ENCODE assay signal across 1 cellular context in the genomic region with DNA sequence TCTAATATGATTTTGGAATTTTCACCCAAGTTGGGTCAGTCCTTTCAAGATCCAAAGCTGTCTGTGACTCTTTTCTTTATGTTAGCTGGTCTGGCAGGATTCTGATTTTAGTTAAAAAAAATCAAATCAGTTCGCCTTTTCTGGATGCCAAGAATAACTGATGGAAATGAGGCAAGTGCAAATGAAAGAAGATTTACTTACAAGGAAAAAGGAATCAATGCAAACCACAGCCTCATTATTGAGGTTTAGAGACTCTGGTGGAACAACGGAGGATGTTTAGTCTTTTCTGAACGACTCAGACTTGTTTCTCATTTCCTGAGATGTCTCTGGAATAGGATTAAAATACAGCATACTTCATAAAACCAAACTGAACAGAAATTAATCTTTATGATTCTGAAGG.
TF ChIP-seq lines count a peak whose summit lies in the region.

No MANE protein-coding gene starts in this region.

TF ChIP-seq in GM23338, 12 proteins besides CTCF, POLR2A, EP300 and RAD21 (continued from another document):
- TF ChIP-seq, protein P1, sequence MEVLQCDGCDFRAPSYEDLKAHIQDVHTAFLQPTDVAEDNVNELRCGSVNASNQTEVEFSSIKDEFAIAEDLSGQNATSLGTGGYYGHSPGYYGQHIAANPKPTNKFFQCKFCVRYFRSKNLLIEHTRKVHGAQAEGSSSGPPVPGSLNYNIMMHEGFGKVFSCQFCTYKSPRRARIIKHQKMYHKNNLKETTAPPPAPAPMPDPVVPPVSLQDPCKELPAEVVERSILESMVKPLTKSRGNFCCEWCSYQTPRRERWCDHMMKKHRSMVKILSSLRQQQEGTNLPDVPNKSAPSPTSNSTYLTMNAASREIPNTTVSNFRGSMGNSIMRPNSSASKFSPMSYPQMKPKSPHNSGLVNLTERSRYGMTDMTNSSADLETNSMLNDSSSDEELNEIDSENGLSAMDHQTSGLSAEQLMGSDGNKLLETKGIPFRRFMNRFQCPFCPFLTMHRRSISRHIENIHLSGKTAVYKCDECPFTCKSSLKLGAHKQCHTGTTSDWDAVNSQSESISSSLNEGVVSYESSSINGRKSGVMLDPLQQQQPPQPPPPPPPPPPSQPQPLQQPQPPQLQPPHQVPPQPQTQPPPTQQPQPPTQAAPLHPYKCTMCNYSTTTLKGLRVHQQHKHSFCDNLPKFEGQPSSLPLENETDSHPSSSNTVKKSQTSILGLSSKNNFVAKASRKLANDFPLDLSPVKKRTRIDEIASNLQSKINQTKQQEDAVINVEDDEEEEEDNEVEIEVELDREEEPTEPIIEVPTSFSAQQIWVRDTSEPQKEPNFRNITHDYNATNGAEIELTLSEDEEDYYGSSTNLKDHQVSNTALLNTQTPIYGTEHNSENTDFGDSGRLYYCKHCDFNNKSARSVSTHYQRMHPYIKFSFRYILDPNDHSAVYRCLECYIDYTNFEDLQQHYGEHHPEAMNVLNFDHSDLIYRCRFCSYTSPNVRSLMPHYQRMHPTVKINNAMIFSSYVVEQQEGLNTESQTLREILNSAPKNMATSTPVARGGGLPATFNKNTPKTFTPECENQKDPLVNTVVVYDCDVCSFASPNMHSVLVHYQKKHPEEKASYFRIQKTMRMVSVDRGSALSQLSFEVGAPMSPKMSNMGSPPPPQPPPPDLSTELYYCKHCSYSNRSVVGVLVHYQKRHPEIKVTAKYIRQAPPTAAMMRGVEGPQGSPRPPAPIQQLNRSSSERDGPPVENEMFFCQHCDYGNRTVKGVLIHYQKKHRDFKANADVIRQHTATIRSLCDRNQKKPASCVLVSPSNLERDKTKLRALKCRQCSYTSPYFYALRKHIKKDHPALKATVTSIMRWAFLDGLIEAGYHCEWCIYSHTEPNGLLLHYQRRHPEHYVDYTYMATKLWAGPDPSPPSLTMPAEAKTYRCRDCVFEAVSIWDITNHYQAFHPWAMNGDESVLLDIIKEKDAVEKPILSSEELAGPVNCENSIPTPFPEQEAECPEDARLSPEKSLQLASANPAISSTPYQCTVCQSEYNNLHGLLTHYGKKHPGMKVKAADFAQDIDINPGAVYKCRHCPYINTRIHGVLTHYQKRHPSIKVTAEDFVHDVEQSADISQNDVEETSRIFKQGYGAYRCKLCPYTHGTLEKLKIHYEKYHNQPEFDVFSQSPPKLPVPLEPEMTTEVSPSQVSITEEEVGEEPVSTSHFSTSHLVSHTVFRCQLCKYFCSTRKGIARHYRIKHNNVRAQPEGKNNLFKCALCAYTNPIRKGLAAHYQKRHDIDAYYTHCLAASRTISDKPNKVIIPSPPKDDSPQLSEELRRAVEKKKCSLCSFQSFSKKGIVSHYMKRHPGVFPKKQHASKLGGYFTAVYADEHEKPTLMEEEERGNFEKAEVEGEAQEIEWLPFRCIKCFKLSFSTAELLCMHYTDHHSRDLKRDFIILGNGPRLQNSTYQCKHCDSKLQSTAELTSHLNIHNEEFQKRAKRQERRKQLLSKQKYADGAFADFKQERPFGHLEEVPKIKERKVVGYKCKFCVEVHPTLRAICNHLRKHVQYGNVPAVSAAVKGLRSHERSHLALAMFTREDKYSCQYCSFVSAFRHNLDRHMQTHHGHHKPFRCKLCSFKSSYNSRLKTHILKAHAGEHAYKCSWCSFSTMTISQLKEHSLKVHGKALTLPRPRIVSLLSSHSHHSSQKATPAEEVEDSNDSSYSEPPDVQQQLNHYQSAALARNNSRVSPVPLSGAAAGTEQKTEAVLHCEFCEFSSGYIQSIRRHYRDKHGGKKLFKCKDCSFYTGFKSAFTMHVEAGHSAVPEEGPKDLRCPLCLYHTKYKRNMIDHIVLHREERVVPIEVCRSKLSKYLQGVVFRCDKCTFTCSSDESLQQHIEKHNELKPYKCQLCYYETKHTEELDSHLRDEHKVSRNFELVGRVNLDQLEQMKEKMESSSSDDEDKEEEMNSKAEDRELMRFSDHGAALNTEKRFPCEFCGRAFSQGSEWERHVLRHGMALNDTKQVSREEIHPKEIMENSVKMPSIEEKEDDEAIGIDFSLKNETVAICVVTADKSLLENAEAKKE (CRISPR knock-in tag; IDR thresholded peaks at IDR 0.05), result no peak
- TF ChIP-seq NANOG (IDR thresholded peaks at IDR 0.05; ENCODE audit: borderline replicate concordance), result no peak
